In the genomic region with DNA sequence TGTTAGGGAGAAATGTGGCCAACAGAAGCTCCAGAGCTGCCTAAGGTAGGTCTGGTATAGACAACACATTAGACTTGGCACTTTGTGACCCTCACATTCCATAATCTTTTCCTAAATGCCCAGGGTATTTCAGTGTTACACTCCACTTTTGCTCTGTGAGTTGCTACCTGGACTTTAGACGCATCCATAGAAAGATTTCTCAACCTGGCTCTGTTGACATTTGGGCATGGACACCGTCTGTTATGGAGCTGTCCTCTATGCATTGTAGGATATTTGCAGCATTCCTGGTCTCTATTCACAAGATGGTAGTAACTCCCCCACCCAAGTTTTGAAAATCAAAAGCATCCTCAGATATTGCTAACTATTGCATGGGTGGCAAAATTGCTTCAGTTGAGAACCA, we compare ENCODE assay signal across 34 cellular contexts.
"Had no signal": no experiment of that assay in that cellular context is flagged by ENCODE, and none has a peak within 500 bp of the region (broad histone marks: within the 10 kb centered on the region; RNA-seq: fewer than 3 reads in every experiment).

No MANE protein-coding gene starts in this region.

- H3K36me3 ChIP-seq: adrenal gland, ascending aorta, brain microvascular endothelial cell, breast epithelium, cardiac muscle cell had no signal

- H3K27me3 ChIP-seq: adrenal gland, ascending aorta, body of pancreas, brain microvascular endothelial cell, breast epithelium, cardiac muscle cell had no signal

- H3K9me3 ChIP-seq: adrenal gland, ascending aorta, body of pancreas, breast epithelium had no signal

- H3K4me1 ChIP-seq: adrenal gland, ascending aorta, body of pancreas, breast epithelium had no signal

- DNase-seq: activated effector memory CD4-positive, alpha-beta T cell treated with anti-CD3 and anti-CD28 coated beads, Interleukin-2, amount 50 U/mL, for 16 hours; activated effector memory CD4-positive, alpha-beta T cell treated with Interleukin-2 at 50 U/mL for 16 hours; activated gamma-delta T cell; activated gamma-delta T cell treated with Interleukin-2 at 50 U/mL for 16 hours; activated naive CD4-positive, alpha-beta T cell; activated naive CD4-positive, alpha-beta T cell treated with anti-CD3 and anti-CD28 coated beads for 36 hours; activated naive CD4-positive, alpha-beta T cell treated with anti-CD3 and anti-CD28 coated beads, Interleukin-2, amount 10 ng/mL, durations not matched to agents 7 days and 5 days; activated naive CD4-positive, alpha-beta T cell treated with anti-CD3 and anti-CD28 coated beads, Interleukin-2, amount 50 U/mL, for 16 hours; activated naive CD4-positive, alpha-beta T cell treated with Interleukin-2 at 50 U/mL for 16 hours; activated naive CD8-positive, alpha-beta T cell treated with anti-CD3 and anti-CD28 coated beads for 36 hours; activated naive CD8-positive, alpha-beta T cell treated with anti-CD3 and anti-CD28 coated beads, Interleukin-2, amount 10 ng/mL, durations not matched to agents 7 days and 5 days; activated naive CD8-positive, alpha-beta T cell treated with anti-CD3 and anti-CD28 coated beads, Interleukin-2, amount 50 U/mL, for 24 hours; activated T-cell treated with anti-CD3 and anti-CD28 coated beads, Interleukin-2, amount 50 U/mL, for 1 hour; activated T-cell treated with anti-CD3 and anti-CD28 coated beads, Interleukin-2, amount 50 U/mL, for 24 hours; activated T-cell treated with anti-CD3 and anti-CD28 coated beads, Interleukin-2, amount 50 U/mL, for 4 hours; activated T-cell treated with anti-CD3 and anti-CD28 coated beads, Interleukin-2, amount 50 U/mL, for 48 hours; activated T-cell treated with anti-CD3 and anti-CD28 coated beads, Interleukin-2, amount 50 U/mL, for 72 hours; adrenal gland; amniotic stem cell; amygdala; anterior cingulate cortex; aorta; body of pancreas; brain microvascular endothelial cell; caudate nucleus; central memory CD4-positive, alpha-beta T cell; cerebellar nuclear complex had no signal

- ATAC-seq: activated naive CD4-positive, alpha-beta T cell treated with anti-CD3 and anti-CD28 coated beads, Interleukin-2, amount 50 U/mL, for 72 hours; activated naive CD8-positive, alpha-beta T cell treated with anti-CD3 and anti-CD28 coated beads, Interleukin-2, amount 50 U/mL, for 24 hours; activated T-cell treated with anti-CD3 and anti-CD28 coated beads, Interleukin-2, amount 50 U/mL, for 4 hours; activated T-cell treated with anti-CD3 and anti-CD28 coated beads, Interleukin-2, amount 50 U/mL, for 72 hours; activated T-helper 17 cell treated with anti-CD3 and anti-CD28 coated beads, Interleukin-2, amount 50 U/mL, for 72 hours; body of pancreas had no signal

- H3K4me3 ChIP-seq: adrenal gland, ascending aorta, body of pancreas, breast epithelium, cardiac muscle cell had no signal

- FAIRE-seq: astrocyte, bronchial epithelial cell had no signal

- H3K27ac ChIP-seq: adrenal gland, ascending aorta, body of pancreas, brain microvascular endothelial cell, breast epithelium, cardiac muscle cell had no signal
